ENCODE assay signal across 1 cellular context in the genomic region with DNA sequence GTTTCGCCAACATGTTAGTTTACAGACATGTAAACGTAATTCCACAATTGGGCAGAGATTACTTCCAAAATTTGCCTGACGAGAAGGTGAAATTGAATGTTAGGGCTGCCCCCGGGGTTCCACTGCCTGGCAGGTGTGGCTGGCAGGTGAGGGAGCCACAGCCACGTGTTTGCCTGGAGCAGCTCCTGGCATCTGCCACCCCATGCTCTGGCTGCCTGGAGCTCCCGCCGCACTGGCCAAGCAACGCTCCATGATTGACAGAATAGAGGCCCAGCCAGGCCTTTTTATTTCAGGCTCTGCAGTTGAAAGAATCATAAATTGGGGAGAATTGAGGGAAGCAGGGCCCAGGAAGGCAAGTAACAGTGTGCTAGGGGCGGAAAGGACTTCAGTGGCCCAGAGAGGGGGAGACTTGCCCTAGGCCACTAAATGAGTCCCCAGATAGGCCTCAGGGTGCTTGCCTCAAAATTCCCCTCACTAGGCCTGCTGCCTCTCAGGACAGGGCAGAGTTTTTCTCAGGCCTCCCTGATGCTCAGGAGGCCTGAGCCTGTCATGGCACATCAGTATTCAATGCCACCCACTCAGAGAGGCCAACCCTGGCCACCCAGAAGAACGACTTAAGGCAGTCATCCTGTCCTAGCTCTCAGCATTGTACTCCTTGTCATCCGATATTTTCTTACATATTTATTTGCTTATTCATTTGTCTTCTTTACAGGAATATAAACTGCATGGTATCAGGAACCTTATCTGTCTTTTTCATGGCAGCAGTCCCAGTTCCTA.
TF ChIP-seq lines count a peak whose summit lies in the region.

No MANE protein-coding gene starts in this region.

TF ChIP-seq in endothelial cell of umbilical vein, 7 proteins besides CTCF, POLR2A, EP300 and RAD21 (continued from another document):
- TF ChIP-seq MYC (IDR thresholded peaks at IDR 0.05; ENCODE audit: low read depth, low read length) (no peak), JUN (IDR thresholded peaks at IDR 0.05; ENCODE audit: borderline replicate concordance, insufficient read depth, insufficient read length, low read depth) (no peak), GATA2 (IDR thresholded peaks at IDR 0.05; ENCODE audit: insufficient read depth, insufficient read length, low read depth, low read length) (no peak)
